ENCODE assay signal across 28 cellular contexts in genomic region chr11:134908583-134908982, GRCh38.
DNase-seq lines count a peak whose midpoint lies in the region; ATAC-seq, FAIRE-seq and TF ChIP-seq lines count a peak whose summit lies in the region.
"Had no signal": no experiment of that assay in that cellular context is flagged by ENCODE, and none has a peak within 500 bp of the region (broad histone marks: within the 10 kb centered on the region; RNA-seq: fewer than 3 reads in every experiment).

No MANE protein-coding gene starts in this region.

- no peak overlapping the region for H3K4me2 ChIP-seq in neural cell (ENCODE audit: low read length)
- H3K4me2 ChIP-seq: BLaER1 had no signal

- intact Hi-C loops in head of caudate nucleus (cut with DNase I), result no loop called here
- intact Hi-C loops in kidney (cut with DNase I), result no loop called here

- POLR2A ChIA-PET in HEK293 (lab: Yijun Ruan, JAX), result no interaction called here

- H3K9me3 ChIP-seq in HEK293 (ENCODE audit: control insufficient read depth, insufficient read depth, low read depth, low read length), result no peaks in the 10 kb centered on the region
- no peaks in the 10 kb centered on the region for H3K9me3 ChIP-seq in neural cell (ENCODE audit: low read length)
- no peaks in the 10 kb centered on the region for H3K9me3 ChIP-seq in kidney (ENCODE audit: control insufficient read depth in 1 of 2, low read length in 2 of 2)
- H3K9me3 ChIP-seq: BE2C, BLaER1 had no signal

- H2AFZ ChIP-seq in neural cell (ENCODE audit: low read depth, low read length), result no peak overlapping the region

- H3K4me3 ChIP-seq in HEK293 (ENCODE audit: low read depth, low read length) (no peak overlapping the region), neural cell (ENCODE audit: low read length) (no peak overlapping the region), kidney (ENCODE audit: low read length in 2 of 2) (no peak overlapping the region), foreskin fibroblast (ENCODE audit: low read depth in 1 of 2, low read length in 2 of 2) (no peak overlapping the region)
- H3K4me3 ChIP-seq: BLaER1, GM12878 had no signal

- CTCF ChIA-PET in HEK293 (lab: Yijun Ruan, JAX), result interaction anchor here (0.6 kb wide), 1 partner anchor 18 kb away, joined by 4 read pairs; no protein-coding TSS in a partner anchor

- no peaks in the 10 kb centered on the region for H3K9me2 ChIP-seq in neural cell (ENCODE audit: insufficient read depth, low read length)

- ATAC-seq in HG02763 (IDR thresholded peaks at IDR 0.05; ENCODE audit: unreplicated experiment), result no peak
- ATAC-seq: GM12878 had no signal

- H4K20me1 ChIP-seq in neural cell (ENCODE audit: insufficient read depth), result no peaks in the 10 kb centered on the region
- H4K20me1 ChIP-seq: BLaER1 had no signal

- no peak for TF ChIP-seq CTCF in HEK293 (tag by site-specific recombination; IDR thresholded peaks at IDR 0.05)
- TF ChIP-seq CTCF in neural cell (IDR thresholded peaks at IDR 0.05; ENCODE audit: poor library complexity, severe bottlenecking), result no peak
- no peak for TF ChIP-seq CTCF in kidney (IDR thresholded peaks at IDR 0.05; ENCODE audit: borderline replicate concordance, extremely low read depth, insufficient read depth)
- TF ChIP-seq CTCF in foreskin fibroblast (IDR thresholded peaks at IDR 0.05; ENCODE audit: low read depth, low read length), result no peak

- H3K4me1 ChIP-seq in HEK293 (ENCODE audit: control insufficient read depth, insufficient read depth, low read length) (0 out of 2 replicates have a peak, but pooled peaks cover 2% of the 10 kb centered on the region), kidney (ENCODE audit: control insufficient read depth in 1 of 2, insufficient read depth in 1 of 2, low read depth in 1 of 2, low read length in 2 of 2) (no peaks in the 10 kb centered on the region)
- H3K4me1 ChIP-seq: BE2C had no signal

- H3F3A ChIP-seq in neural cell (ENCODE audit: insufficient read depth, low read length, poor library complexity, severe bottlenecking), result no peaks in the 10 kb centered on the region

- H3K79me2 ChIP-seq in neural cell (replicated peaks; ENCODE audit: insufficient read depth, low read length), result no peaks in the 10 kb centered on the region

- no peaks in the 10 kb centered on the region for H3K36me3 ChIP-seq in HEK293 (ENCODE audit: control insufficient read depth in 2 of 2, insufficient read depth in 1 of 2, low read length in 2 of 2)
- no peaks in the 10 kb centered on the region for H3K36me3 ChIP-seq in neural cell (ENCODE audit: insufficient read depth, low read length)
- H3K36me3 ChIP-seq in kidney (ENCODE audit: control insufficient read depth in 1 of 2, insufficient read depth in 2 of 2, low read length in 2 of 2), result no peaks in the 10 kb centered on the region
- H3K36me3 ChIP-seq: BE2C, BLaER1 had no signal

- no peak for FAIRE-seq in kidney (lab: Jason Lieb, UNC)
- FAIRE-seq: A204.1, GM12878, GM12892, GM18507 had no signal

- no peak overlapping the region for H3K27ac ChIP-seq in HEK293 (ENCODE audit: extremely low read depth, low read depth, low read length)
- no peak overlapping the region for H3K27ac ChIP-seq in caudate nucleus (ENCODE audit: low read depth, low read length)
- H3K27ac ChIP-seq in neural cell (ENCODE audit: low read length), result no peak overlapping the region
- H3K27ac ChIP-seq in kidney (ENCODE audit: low read depth in 2 of 2, low read length in 2 of 2), result no peak overlapping the region
- H3K27ac ChIP-seq: BLaER1 had no signal

- DNase-seq in caudate nucleus (lab: John Stamatoyannopoulos, UW) (peak in 41 of 61 donors; percentile 7 to 92 (median 47)), head of caudate nucleus (peak in 39 of 42 donors; percentile 12 to 92 (median 58)), NCI-H2081 treated with DMSO at 0.1 percent for 48 hours (lab: John Stamatoyannopoulos, UW) (no peak), kidney (no peak), foreskin fibroblast (no peak)
- DNase-seq: 8988T; ACHN; BE2C; C1 segment of cervical spinal cord; CD4-positive, alpha-beta memory T cell; CD4-positive, CD25-positive, alpha-beta regulatory T cell; CD8-positive, alpha-beta memory T cell; COR-L47; DMS 273 treated with DMSO at 0.1 percent for 48 hours; DMS153; DMS53; DMS79; DND-41; EL; GDM1 had no signal

- peaks cover 3% of the 10 kb centered on the region for H3K27me3 ChIP-seq in neural cell (ENCODE audit: insufficient read depth, low read depth, low read length)
- H3K27me3 ChIP-seq: BLaER1 had no signal

- no peak for TF ChIP-seq EP300 in neural cell (conservative IDR thresholded peaks at IDR 0.05; ENCODE audit: poor library complexity, severe bottlenecking)

- no peak for TF ChIP-seq RAD21 in neural cell (conservative IDR thresholded peaks at IDR 0.05)

- H3K9ac ChIP-seq in neural cell (ENCODE audit: low read length) (no peak overlapping the region), kidney (ENCODE audit: low read length in 2 of 2) (no peak overlapping the region)
- H3K9ac ChIP-seq: BLaER1 had no signal

TF ChIP-seq in HEK293, 187 proteins besides CTCF, POLR2A, EP300 and RAD21 (continues in another document):
- peak; percentile 87 for TF ChIP-seq EGR2 (tag by site-specific recombination; IDR thresholded peaks at IDR 0.05; ENCODE audit: low read depth)
- no peak for TF ChIP-seq ZNF707 (tag by site-specific recombination; IDR thresholded peaks at IDR 0.05)
- TF ChIP-seq ZNF521 (tag by site-specific recombination; IDR thresholded peaks at IDR 0.05), result no peak
- TF ChIP-seq ZNF2 (tag by site-specific recombination; IDR thresholded peaks at IDR 0.05), result no peak

TF ChIP-seq in neural cell, 6 proteins besides CTCF, POLR2A, EP300 and RAD21:
- TF ChIP-seq REST (IDR thresholded peaks at IDR 0.05; ENCODE audit: borderline replicate concordance) (no peak), EZH2 (IDR thresholded peaks at IDR 0.05; ENCODE audit: borderline replicate concordance, insufficient read depth, low read length, poor library complexity, severe bottlenecking) (no peak), POLR2AphosphoS5 (IDR thresholded peaks at IDR 0.05) (peak; percentile 82)

Comparison
In these comparisons a context has a peak if more than half of its experiments do, and no peak if none do; other contexts are left out.
1. DNase-seq: peak in caudate nucleus (41 of 61) and head of caudate nucleus (39 of 42); none in NCI-H2081 treated with DMSO at 0.1 percent for 48 hours (single experiment), kidney (single experiment) and foreskin fibroblast (0 of 2).